Comparison of ENCODE assay signal across 8 cellular contexts in the genomic region with DNA sequence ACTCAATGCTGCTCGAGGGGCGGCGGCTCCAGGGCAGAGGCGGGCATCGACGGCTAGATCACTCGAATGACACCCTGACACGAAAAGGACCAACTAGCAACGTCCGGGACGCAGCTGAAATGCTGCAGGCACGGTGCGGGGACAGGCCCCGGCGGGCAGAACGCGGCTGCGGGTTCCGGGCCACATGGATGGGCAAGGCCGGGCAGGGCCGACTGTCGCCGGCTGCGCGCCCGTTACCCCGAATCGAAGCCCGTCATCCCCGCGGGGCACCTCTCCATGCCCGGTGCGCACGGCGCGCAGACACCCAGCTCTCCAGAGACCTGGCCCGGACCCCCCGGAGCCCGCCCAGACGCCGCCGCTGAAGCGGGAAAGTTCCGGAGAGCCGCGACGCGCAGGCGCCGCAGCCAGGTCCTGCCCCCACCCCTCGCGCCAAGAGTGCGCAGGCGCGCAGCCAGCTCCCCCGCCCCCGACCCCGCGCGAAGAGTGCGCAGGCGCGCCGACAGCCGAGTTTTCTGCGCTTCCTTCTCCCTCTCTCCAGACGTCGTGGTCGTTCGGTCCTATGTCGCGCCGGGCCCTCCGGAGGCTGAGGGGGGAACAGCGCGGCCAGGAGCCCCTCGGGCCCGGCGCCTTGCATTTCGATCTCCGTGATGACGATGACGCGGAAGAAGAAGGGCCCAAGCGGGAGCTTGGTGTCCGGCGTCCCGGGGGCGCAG. TPM values are rescaled to one million over a fixed set of nuclear protein-coding genes. Genes with fewer than 3 reads are reported as not detected.
DNase-seq lines count a peak whose midpoint lies in the region; ATAC-seq and TF ChIP-seq lines count a peak whose summit lies in the region.

A gene with protein sequence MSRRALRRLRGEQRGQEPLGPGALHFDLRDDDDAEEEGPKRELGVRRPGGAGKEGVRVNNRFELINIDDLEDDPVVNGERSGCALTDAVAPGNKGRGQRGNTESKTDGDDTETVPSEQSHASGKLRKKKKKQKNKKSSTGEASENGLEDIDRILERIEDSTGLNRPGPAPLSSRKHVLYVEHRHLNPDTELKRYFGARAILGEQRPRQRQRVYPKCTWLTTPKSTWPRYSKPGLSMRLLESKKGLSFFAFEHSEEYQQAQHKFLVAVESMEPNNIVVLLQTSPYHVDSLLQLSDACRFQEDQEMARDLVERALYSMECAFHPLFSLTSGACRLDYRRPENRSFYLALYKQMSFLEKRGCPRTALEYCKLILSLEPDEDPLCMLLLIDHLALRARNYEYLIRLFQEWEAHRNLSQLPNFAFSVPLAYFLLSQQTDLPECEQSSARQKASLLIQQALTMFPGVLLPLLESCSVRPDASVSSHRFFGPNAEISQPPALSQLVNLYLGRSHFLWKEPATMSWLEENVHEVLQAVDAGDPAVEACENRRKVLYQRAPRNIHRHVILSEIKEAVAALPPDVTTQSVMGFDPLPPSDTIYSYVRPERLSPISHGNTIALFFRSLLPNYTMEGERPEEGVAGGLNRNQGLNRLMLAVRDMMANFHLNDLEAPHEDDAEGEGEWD (plus strand): TSS at position 484 of the 713 bp plus-strand sequence. CDS start 76 bp downstream, at position 560.

- DNase-seq in NCI-H1436 treated with DMSO at 0.1 percent for 48 hours (lab: John Stamatoyannopoulos, UW) (peak; percentile 34), T-helper 2 cell (peak; percentile 75 to 91 (median 79)), amygdala (lab: John Stamatoyannopoulos, UW) (peak in 53 of 56 donors; percentile 19 to 88 (median 77)), left ventricle myocardium superior (peak; percentile 91), psoas muscle (peak; percentile 85 to 93), ureter (ENCODE audit: low spot score) (peak; percentile 87)

- peaks cover 9% of the 10 kb centered on the region for H3K4me1 ChIP-seq in psoas muscle

- H3K9me3 ChIP-seq in psoas muscle = peaks cover 3% of the 10 kb centered on the region

- H3K4me3 ChIP-seq in GM12875 (ENCODE audit: low read depth, low read length) (peak within 1 kb of the TSS; percentile 85), psoas muscle (peak within 1 kb of the TSS; percentile 77)

- H3K36me3 ChIP-seq in psoas muscle (ENCODE audit: insufficient read depth in 1 of 2, low read depth in 1 of 2) = peaks cover 0 to 22% of the 10 kb centered on the region in 2 donors

- intact Hi-C loops in left ventricle myocardium superior (cut with micrococcal nuclease) (no loop called here), psoas muscle (cut with DNase I) (no loop called here)

- ATAC-seq in HG02798 (IDR thresholded peaks at IDR 0.05; ENCODE audit: poor library complexity, unreplicated experiment) (peak; percentile 46), left ventricle myocardium superior (peak; percentile 82), psoas muscle (peak; percentile 77 to 86 (median 80))

- no peak for TF ChIP-seq CTCF in GM12875 (IDR thresholded peaks at IDR 0.05; ENCODE audit: borderline replicate concordance, insufficient read depth, low read depth, low read length)
- TF ChIP-seq CTCF in psoas muscle (IDR thresholded peaks at IDR 0.05) = no peak

- no peaks in the 10 kb centered on the region for H3K27me3 ChIP-seq in psoas muscle (ENCODE audit: insufficient read depth in 3 of 3, low read length in 2 of 3)

- H3K27ac ChIP-seq in psoas muscle = peak within 1 kb of the TSS; percentile 96

- 1% methylated on average over 61 to 89 of the region's 89 CpGs for WGBS in psoas muscle, 3 donors

RNA-seq across cellular contexts. Expression of the gene that starts here (rescaled TPM):
- 86.3 TPM for total RNA-seq in left ventricle myocardium superior
- 10 to 100 TPM; 57.6 to 93.6 (median 89.8) TPM for total RNA-seq in psoas muscle
- polyA plus RNA-seq in psoas muscle = 10 to 100 TPM; 46.1 to 54.8 (median 50.7) TPM
- total RNA-seq in ureter = 224 TPM

Comparison
In these comparisons a context has a peak if more than half of its experiments do, and no peak if none do; other contexts are left out.
1. Peak in every context shown above with its lines: DNase-seq, ATAC-seq, H3K4me3 ChIP-seq and H3K27ac ChIP-seq.
2. DNase-seq: peak in every context shown above with its lines; median percentile 91 in left ventricle myocardium superior; 89 in psoas muscle; 87 in ureter; 79 in T-helper 2 cell; 77 in amygdala; 34 in NCI-H1436 treated with DMSO at 0.1 percent for 48 hours.